8 cellular contexts compared by ENCODE assay signal in the genomic region with DNA sequence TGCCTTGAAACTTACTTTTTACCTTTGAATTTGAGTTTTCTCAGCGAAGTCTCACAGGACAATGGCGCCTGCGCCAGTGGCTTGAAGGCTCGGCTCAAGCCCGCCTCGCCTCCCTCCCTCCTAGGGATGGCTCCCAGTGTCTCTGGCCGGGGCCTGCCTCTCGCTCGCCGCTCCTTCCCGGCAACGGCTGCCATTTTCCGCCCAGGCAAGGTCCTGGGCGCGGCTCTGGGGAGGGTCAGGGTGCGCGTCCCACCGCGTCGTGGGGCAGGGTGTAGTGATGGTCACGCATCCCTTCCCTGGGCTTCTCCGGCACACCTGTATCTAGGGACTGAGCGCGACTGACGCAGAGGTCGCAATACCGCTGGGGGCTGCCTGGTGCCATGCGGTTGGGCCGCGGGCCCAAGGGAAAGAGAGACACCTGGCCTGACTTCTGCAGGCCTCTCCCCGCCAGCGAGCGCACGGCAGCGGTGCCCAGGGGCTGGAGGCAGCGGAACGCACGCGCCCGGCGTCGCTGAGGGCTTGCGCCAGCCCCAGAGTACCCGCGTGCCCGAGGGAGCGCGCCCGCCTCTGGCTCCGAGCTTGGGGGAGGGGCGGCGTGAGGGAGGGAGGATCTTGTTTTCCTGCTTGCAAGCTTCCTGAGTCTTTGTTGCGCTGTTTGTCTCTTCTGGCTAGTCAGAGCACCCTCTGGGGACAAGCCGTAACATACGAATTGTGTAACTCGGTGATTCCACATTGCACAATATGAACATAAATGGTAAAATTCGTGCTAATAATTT. TPM values are rescaled to one million over a fixed set of nuclear protein-coding genes. Genes with fewer than 3 reads are reported as not detected.
DNase-seq lines count a peak whose midpoint lies in the region; ATAC-seq, FAIRE-seq and TF ChIP-seq lines count a peak whose summit lies in the region.

No MANE protein-coding gene starts in this region.

- in situ Hi-C loops in GM13977 (cut with MboI; ENCODE audit: low pct_unique_long_range_greater_than_20kb, low sequenced_read_pairs, unreplicated experiment) = no loop called here

- ATAC-seq in GM21786 (IDR thresholded peaks at IDR 0.05; ENCODE audit: unreplicated experiment) = no peak
- ATAC-seq in GM18870 (IDR thresholded peaks at IDR 0.05; ENCODE audit: unreplicated experiment) = no peak

- peak; percentile 46 for FAIRE-seq in endometrium (lab: Jason Lieb, UNC)

- TF ChIP-seq CTCF in GM13977 (IDR thresholded peaks at IDR 0.05; ENCODE audit: extremely low read depth, insufficient read depth, missing control alignments) = no peak

- peak; percentile 58 for DNase-seq in GM13977 (ENCODE audit: low spot score)
- DNase-seq in NCI-H510A treated with DMSO at 0.1 percent for 48 hours (lab: John Stamatoyannopoulos, UW) = peak; percentile 78
- peak; percentile 55 for DNase-seq in activated T-cell treated with anti-CD3 and anti-CD28 coated beads for 1 hour (ENCODE audit: low read depth)
- DNase-seq in lung microvascular endothelial cell (ENCODE audit: low read depth in 2 of 2) = peak; percentile 61 to 64
- DNase-seq in stimulated activated CD4-positive, alpha-beta T cell treated with anti-CD3 and anti-CD28 coated beads, Interleukin-4, amount 100 ng/mL, for 48 hours (ENCODE audit: low read depth in 2 of 2) = peak; percentile 61

RNA-seq across cellular contexts. Expression of a gene that starts 20.7 kb away (rescaled TPM):
- 26.4 and 34.3 TPM in 2 replicates for total RNA-seq in lung microvascular endothelial cell

RNA-seq across cellular contexts. Expression of a gene that starts 27.3 kb away (rescaled TPM):
- 6.5 and 10.3 TPM in 2 replicates for total RNA-seq in lung microvascular endothelial cell

RNA-seq across cellular contexts. Expression of a gene that starts 51.7 kb away (rescaled TPM):
- 1.1 and 1.4 TPM in 2 replicates for total RNA-seq in lung microvascular endothelial cell
